ENCODE assay signal across 8 cellular contexts in genomic region chr11:64234840-64235379, GRCh38. TPM values are rescaled to one million over a fixed set of nuclear protein-coding genes. Genes with fewer than 3 reads are reported as not detected.
DNase-seq lines count a peak whose midpoint lies in the region; ATAC-seq, FAIRE-seq and TF ChIP-seq lines count a peak whose summit lies in the region.

No MANE protein-coding gene starts in this region.

- H3K27ac Mint-ChIP-seq in Caco-2 (ENCODE audit: unreplicated experiment), result peak overlapping the region; percentile 27
- H3K27ac Mint-ChIP-seq in astrocyte (ENCODE audit: unreplicated experiment), result no peak overlapping the region

- H3K27ac ChIP-seq in SJSA1, result no peak overlapping the region
- H3K27ac ChIP-seq in astrocyte (ENCODE audit: low read depth, low read length), result no peak overlapping the region

- TF ChIP-seq CTCF in Caco-2 (IDR thresholded peaks at IDR 0.05; ENCODE audit: insufficient read depth in 1 of 2, low read depth in 1 of 2, low read length in 1 of 2, severe bottlenecking in 1 of 2, unreplicated experiment in 1 of 2) (no peak), astrocyte (IDR thresholded peaks at IDR 0.05; ENCODE audit: insufficient read depth, low read depth, low read length) (no peak)

- peak overlapping the region; percentile 29 for H3K9ac ChIP-seq in astrocyte (ENCODE audit: low read length)

- H3K4me3 Mint-ChIP-seq in Caco-2 (ENCODE audit: unreplicated experiment), result peak overlapping the region; percentile 78
- H3K4me3 Mint-ChIP-seq in astrocyte (ENCODE audit: unreplicated experiment), result peak overlapping the region; percentile 81

- H3K36me3 Mint-ChIP-seq in Caco-2 (ENCODE audit: insufficient read depth, unreplicated experiment) (peaks cover 31% of the 10 kb centered on the region), astrocyte (ENCODE audit: low read depth, unreplicated experiment) (no peaks in the 10 kb centered on the region)

- H3K9me3 Mint-ChIP-seq in Caco-2 (ENCODE audit: unreplicated experiment), result no peaks in the 10 kb centered on the region
- no peaks in the 10 kb centered on the region for H3K9me3 Mint-ChIP-seq in astrocyte (ENCODE audit: unreplicated experiment)

- peaks cover 22% of the 10 kb centered on the region for H3K4me1 ChIP-seq in Caco-2
- H3K4me1 ChIP-seq in SJSA1 (replicated peaks), result peaks cover 27% of the 10 kb centered on the region
- peaks cover 16% of the 10 kb centered on the region for H3K4me1 ChIP-seq in astrocyte (ENCODE audit: insufficient read depth, low read length)

- H3K27me3 ChIP-seq in Caco-2 (replicated peaks; ENCODE audit: control insufficient read depth, insufficient read depth, low read length) (no peaks in the 10 kb centered on the region), SJSA1 (replicated peaks) (no peaks in the 10 kb centered on the region), astrocyte (ENCODE audit: insufficient read depth, low read length) (no peaks in the 10 kb centered on the region)

- no peaks in the 10 kb centered on the region for H3K9me3 ChIP-seq in Caco-2
- no peaks in the 10 kb centered on the region for H3K9me3 ChIP-seq in SJSA1 (replicated peaks)
- no peaks in the 10 kb centered on the region for H3K9me3 ChIP-seq in astrocyte (ENCODE audit: insufficient read depth, low read depth, low read length)
- no peaks in the 10 kb centered on the region for H3K9me3 ChIP-seq in iPS-18c (ENCODE audit: control insufficient read depth, insufficient read depth, low read length)

- FAIRE-seq in astrocyte (lab: Jason Lieb, UNC), result no peak

- H3K79me2 ChIP-seq in astrocyte (ENCODE audit: insufficient read depth, low read length), result peaks cover 8% of the 10 kb centered on the region

- CTCF ChIA-PET in Caco-2 (lab: Charles Lee), result no interaction called here

- POLR2A ChIA-PET in Caco-2 (lab: Charles Lee), result no interaction called here

- no TSS peak for BruUV-seq in Caco-2 (replicated peaks; lab: Mats Ljungman, UMichigan)

- ATAC-seq in HG02623 (IDR thresholded peaks at IDR 0.05; ENCODE audit: unreplicated experiment) (peak; percentile 19), HG03442 (IDR thresholded peaks at IDR 0.05; ENCODE audit: unreplicated experiment) (no peak)

- intact Hi-C loops in Caco-2 (cut with micrococcal nuclease; ENCODE audit: unreplicated experiment), result loop anchor here (1.0 kb wide), 1 partner anchor 31 kb away; no protein-coding TSS in a partner anchor

- H2AFZ ChIP-seq in astrocyte (ENCODE audit: low read depth, low read length), result no peak overlapping the region

- DNase-seq in Caco-2, result peak in 1 of 2 experiments; percentile 66
- DNase-seq in SJSA1 (ENCODE audit: low read depth in 1 of 2, low spot score in 2 of 2), result peak in 1 of 2 experiments; percentile 53
- no peak for DNase-seq in astrocyte (ENCODE audit: low read depth)
- peak; percentile 35 for DNase-seq in stimulated activated CD8-positive, alpha-beta memory T cell treated with anti-CD3 and anti-CD28 coated beads, Interleukin-4, amount 100 ng/mL, for 24 hours (ENCODE audit: low read depth)
- DNase-seq in NCI-H2107 treated with DMSO at 0.1 percent for 48 hours (lab: John Stamatoyannopoulos, UW; ENCODE audit: unreplicated experiment), result no peak

- H3K4me2 ChIP-seq in astrocyte (ENCODE audit: low read length), result peak overlapping the region; percentile 83

- H3K4me1 Mint-ChIP-seq in Caco-2 (ENCODE audit: low read depth, unreplicated experiment) (peaks cover 2% of the 10 kb centered on the region), astrocyte (ENCODE audit: low read depth, unreplicated experiment) (peaks cover 3% of the 10 kb centered on the region)

- peaks cover 2% of the 10 kb centered on the region for H3K36me3 ChIP-seq in Caco-2 (ENCODE audit: control insufficient read depth, insufficient read depth, low read length)
- peaks cover 25% of the 10 kb centered on the region for H3K36me3 ChIP-seq in SJSA1
- H3K36me3 ChIP-seq in astrocyte (ENCODE audit: insufficient read depth, low read length), result peaks cover 11% of the 10 kb centered on the region

- H3K27me3 Mint-ChIP-seq in Caco-2 (ENCODE audit: insufficient read depth, unreplicated experiment), result no peaks in the 10 kb centered on the region
- H3K27me3 Mint-ChIP-seq in astrocyte (ENCODE audit: low read depth, unreplicated experiment), result no peaks in the 10 kb centered on the region

- H3K4me3 ChIP-seq in Caco-2 (ENCODE audit: low read depth, low read length) (peak overlapping the region; percentile 77), SJSA1 (peak overlapping the region; percentile 79), astrocyte (ENCODE audit: insufficient read depth, low read depth, low read length) (peak overlapping the region; percentile 45), iPS-18c (ENCODE audit: insufficient read depth, low read depth, low read length) (peak overlapping the region; percentile 64)

- H4K20me1 ChIP-seq in astrocyte (ENCODE audit: insufficient read depth, low read length), result peaks cover 11% of the 10 kb centered on the region

RNA-seq across cellular contexts. Expression of gene VEGFB, which starts 0.5 kb away (rescaled TPM):
- total RNA-seq in Caco-2 (2022) (60.6 and 61.7 TPM in 2 replicates), astrocyte (30.4 and 36.8 TPM in 2 replicates)
- total RNA-seq in SJSA1 (2014; rRNA removed; shearing (Covaris generic)), result 13.0 and 17.2 TPM in 2 replicates

RNA-seq across cellular contexts. Expression of gene DNAJC4, which starts 4.6 kb away (rescaled TPM):
- total RNA-seq in Caco-2 (2022) (22.3 and 22.9 TPM in 2 replicates), astrocyte (23.8 and 25.7 TPM in 2 replicates)
- total RNA-seq in SJSA1 (2014; rRNA removed; shearing (Covaris generic)), result 2.7 and 11.9 TPM in 2 replicates

RNA-seq across cellular contexts. Expression of gene FKBP2, which starts 6.0 kb away (rescaled TPM):
- total RNA-seq in Caco-2 (2022), result 70.2 and 76.8 TPM in 2 replicates
- 73.4 and 228 TPM in 2 replicates for total RNA-seq in SJSA1 (2014; rRNA removed; shearing (Covaris generic))
- 41.5 and 45.6 TPM in 2 replicates for total RNA-seq in astrocyte

RNA-seq across cellular contexts. Expression of gene NUDT22, which starts 8.8 kb away (rescaled TPM):
- 31.9 and 33.4 TPM in 2 replicates for total RNA-seq in Caco-2 (2022)
- 81.5 and 152 TPM in 2 replicates for total RNA-seq in SJSA1 (2014; rRNA removed; shearing (Covaris generic))
- 40.2 and 40.7 TPM in 2 replicates for total RNA-seq in astrocyte

RNA-seq across cellular contexts. Expression of gene TRPT1, which starts 8.9 kb away (rescaled TPM):
- total RNA-seq in Caco-2 (2022), result 32.1 and 36.8 TPM in 2 replicates
- 49.4 and 50.2 TPM in 2 replicates for total RNA-seq in SJSA1 (2014; rRNA removed; shearing (Covaris generic))
- total RNA-seq in astrocyte, result 28.8 and 29.4 TPM in 2 replicates
